8 cellular contexts compared by ENCODE assay signal in the genomic region with DNA sequence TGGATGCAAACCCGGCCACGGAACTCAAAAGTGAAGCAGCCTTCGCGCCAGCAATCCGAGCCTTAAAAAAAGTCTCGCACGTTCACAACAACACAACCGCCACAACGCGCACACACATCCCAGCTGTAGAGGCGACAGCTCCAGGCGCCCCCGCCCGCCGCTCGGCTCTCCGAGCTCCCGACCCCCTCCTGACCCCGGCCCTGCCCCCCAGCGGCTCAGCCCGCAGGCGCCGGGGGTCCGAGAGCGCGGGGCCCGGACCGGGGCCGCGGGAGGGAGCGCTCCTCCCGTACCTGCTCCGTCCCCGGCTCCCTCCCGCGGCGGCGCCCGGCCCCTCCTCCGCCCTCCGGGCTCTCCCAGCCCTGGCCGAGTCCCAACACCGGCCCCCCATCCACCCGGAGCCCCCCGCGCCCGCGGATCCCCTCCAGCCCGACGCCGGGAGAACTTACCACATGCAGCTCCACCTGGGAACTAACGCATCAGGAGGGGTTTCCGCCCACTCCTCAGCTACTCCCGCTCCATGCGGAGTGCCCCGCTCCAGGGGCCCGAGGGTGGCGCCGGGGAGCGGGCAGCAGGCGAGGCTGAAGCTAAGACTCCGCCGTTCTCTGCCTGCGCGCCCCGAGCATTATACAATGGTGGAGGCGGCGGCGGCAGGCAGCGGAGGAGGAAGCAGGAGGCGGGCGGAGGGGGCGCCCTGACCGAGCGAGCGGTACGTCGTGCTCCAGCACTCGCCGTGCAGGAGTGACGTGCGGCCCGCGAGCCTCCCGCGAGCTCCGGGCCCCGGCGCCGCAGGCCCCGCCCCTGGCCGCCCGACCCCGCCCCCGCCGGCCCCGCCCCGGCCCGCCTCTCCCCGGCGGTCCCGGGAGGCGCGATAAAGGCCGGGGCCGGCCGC. TPM values are rescaled to one million over a fixed set of nuclear protein-coding genes. Genes with fewer than 3 reads are reported as not detected.
A peak's percentile ranks its signal among the peaks of the same experiment; 100 is the strongest.
DNase-seq lines count a peak whose midpoint lies in the region; ATAC-seq and TF ChIP-seq lines count a peak whose summit lies in the region.

A gene with protein sequence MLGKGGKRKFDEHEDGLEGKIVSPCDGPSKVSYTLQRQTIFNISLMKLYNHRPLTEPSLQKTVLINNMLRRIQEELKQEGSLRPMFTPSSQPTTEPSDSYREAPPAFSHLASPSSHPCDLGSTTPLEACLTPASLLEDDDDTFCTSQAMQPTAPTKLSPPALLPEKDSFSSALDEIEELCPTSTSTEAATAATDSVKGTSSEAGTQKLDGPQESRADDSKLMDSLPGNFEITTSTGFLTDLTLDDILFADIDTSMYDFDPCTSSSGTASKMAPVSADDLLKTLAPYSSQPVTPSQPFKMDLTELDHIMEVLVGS (minus strand): TSS at position 740 of the 889 bp plus-strand sequence. CDS start 17,042 bp downstream, outside the sequence.

- intact Hi-C loops in Calu3 (cut with micrococcal nuclease; ENCODE audit: unreplicated experiment): no loop called here

- H3K36me3 ChIP-seq in muscle layer of colon (ENCODE audit: insufficient read depth, low read length): no peaks in the 10 kb centered on the region

- H3K27ac Mint-ChIP-seq in Calu3 (ENCODE audit: unreplicated experiment): peak within 1 kb of the TSS; percentile 72

- H3K4me3 Mint-ChIP-seq in Calu3 (ENCODE audit: low read depth, unreplicated experiment): peak within 1 kb of the TSS; percentile 78

- H3K4me1 ChIP-seq in muscle layer of colon (ENCODE audit: insufficient read depth, low read length): peaks cover 34% of the 10 kb centered on the region

- BruUV-seq in Calu3 (replicated peaks; lab: Mats Ljungman, UMichigan): no TSS peak

- ATAC-seq in GM21447 (IDR thresholded peaks at IDR 0.05; ENCODE audit: unreplicated experiment): peak; percentile 60

- H3K4me3 ChIP-seq in muscle layer of colon (ENCODE audit: low read depth in 1 of 2, low read length in 2 of 2): peak within 1 kb of the TSS; percentile 72 to 88

- H3K27me3 Mint-ChIP-seq in Calu3 (ENCODE audit: unreplicated experiment): no peaks in the 10 kb centered on the region

- no peaks in the 10 kb centered on the region for H3K9me3 ChIP-seq in muscle layer of colon (ENCODE audit: low read length)

- no peaks in the 10 kb centered on the region for H3K27me3 ChIP-seq in muscle layer of colon (ENCODE audit: control insufficient read depth in 1 of 2, insufficient read depth in 2 of 2, low read length in 2 of 2)

- peaks cover 43% of the 10 kb centered on the region for H3K4me1 Mint-ChIP-seq in Calu3 (ENCODE audit: low read depth, unreplicated experiment)

- TF ChIP-seq CTCF in Calu3 (IDR thresholded peaks at IDR 0.05; ENCODE audit: unreplicated experiment): peak; percentile 9

- peak within 1 kb of the TSS; percentile 90 for H3K9ac ChIP-seq in muscle layer of colon (ENCODE audit: low read length)

- peak within 1 kb of the TSS; percentile 99 for H3K27ac ChIP-seq in muscle layer of colon (ENCODE audit: low read depth, low read length)

- DNase-seq in Calu3 (peak; percentile 90), HuH-7.5 (ENCODE audit: low spot score) (peak; percentile 80), OCI-M1 (lab: John Stamatoyannopoulos, UW) (peak; percentile 89), activated T-cell treated with anti-CD3 and anti-CD28 coated beads for 4 hours (peak; percentile 74), erythroblast (lab: John Stamatoyannopoulos, UW) (peak; percentile 88 to 93)
- DNase-seq in stimulated activated CD8-positive, alpha-beta memory T cell treated with anti-CD3 and anti-CD28 coated beads, Interleukin-7, amount 100 ng/mL, for 48 hours (ENCODE audit: extremely low read depth in 1 of 2, low read depth in 1 of 2): peak; percentile 71

- CTCF ChIA-PET in Calu3 (lab: Charles Lee): interaction anchor here (0.6 to 3.7 kb wide), 17 partner anchors 8 to 477 kb away, joined by 3 to 21 read pairs (median 5); no protein-coding TSS in a partner anchor

- TF ChIP-seq POLR2A in erythroblast (IDR thresholded peaks at IDR 0.05; ENCODE audit: low read length): peak; percentile 66

- H3K36me3 Mint-ChIP-seq in Calu3 (ENCODE audit: insufficient read depth, unreplicated experiment): peaks cover 40% of the 10 kb centered on the region

- no peaks in the 10 kb centered on the region for H3K9me3 Mint-ChIP-seq in Calu3 (ENCODE audit: low read depth, unreplicated experiment)

RNA-seq across cellular contexts. Expression of the gene that starts here (rescaled TPM):
- 19.2 and 19.4 TPM in 2 replicates for total RNA-seq in Calu3 (2022)

Comparison
In these comparisons a context has a peak if more than half of its experiments do, and no peak if none do; other contexts are left out.
1. Peak in every context shown above with its lines: DNase-seq, ATAC-seq, H3K4me3 ChIP-seq and H3K27ac ChIP-seq.